In the genomic region with DNA sequence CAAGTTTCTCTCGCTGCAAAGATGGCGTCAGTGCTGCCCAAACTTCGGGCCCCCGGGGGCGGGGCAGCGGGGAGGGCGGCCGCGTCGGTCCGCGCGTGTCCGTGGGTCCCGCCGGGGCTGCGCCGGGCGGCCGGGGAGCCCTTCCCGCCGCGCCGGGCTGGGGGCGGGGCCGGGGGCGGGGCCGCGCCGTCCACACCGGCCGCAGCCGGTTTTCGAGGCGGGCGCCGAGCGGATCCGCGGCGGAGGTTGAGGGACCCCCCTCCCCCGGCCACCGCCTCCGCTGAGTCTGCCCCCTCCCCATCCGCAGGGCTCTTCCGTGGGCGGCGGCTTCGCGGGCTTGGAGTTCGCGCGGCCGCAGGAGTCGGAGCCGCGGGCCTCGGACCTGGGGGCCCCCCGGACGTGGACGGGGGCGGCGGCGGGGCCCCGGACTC, we compare ENCODE assay signal across 9 cellular contexts. TPM values are rescaled to one million over a fixed set of nuclear protein-coding genes. Genes with fewer than 3 reads are reported as not detected.
A peak's percentile ranks its signal among the peaks of the same experiment; 100 is the strongest.
DNase-seq lines count a peak whose midpoint lies in the region.
"Had no signal": no experiment of that assay in that cellular context is flagged by ENCODE, and none has a peak within 500 bp of the region (broad histone marks: within the 10 kb centered on the region; RNA-seq: fewer than 3 reads in every experiment).

No MANE protein-coding gene starts in this region.

- DNase-seq in NCI-H345 (lab: John Stamatoyannopoulos, UW): peak; percentile 76
- no peak for DNase-seq in NCI-H345 treated with DMSO at 0.1 percent for 48 hours (lab: John Stamatoyannopoulos, UW; ENCODE audit: unreplicated experiment)
- DNase-seq in activated CD4-positive, alpha-beta T cell treated with anti-CD3 and anti-CD28 coated beads, Interleukin-2, amount 10 ng/mL, durations not matched to agents 7 days and 5 days: peak; percentile 63
- DNase-seq in epithelial cell of prostate (ENCODE audit: low read depth, low spot score): no peak
- no peak for DNase-seq in DMS153 treated with DMSO at 0.1 percent for 48 hours (lab: John Stamatoyannopoulos, UW; ENCODE audit: unreplicated experiment)

- CTCF ChIA-PET in activated CD4-positive, alpha-beta T cell treated with anti-CD3 and anti-CD28 coated beads, Interleukin-2, amount 10 ng/mL, durations not matched to agents 7 days and 5 days (lab: Charles Lee): interaction anchor here (0.6 to 1.5 kb wide), 5 partner anchors 11 to 64 kb away, joined by 3 to 5 read pairs (median 4); no protein-coding TSS in a partner anchor

- H3K36me3 ChIP-seq in HUES64 (ENCODE audit: insufficient read depth, low read length) (peaks cover 32% of the 10 kb centered on the region), urinary bladder (ENCODE audit: insufficient read depth) (peaks cover 1% of the 10 kb centered on the region)

- H3K27me3 Mint-ChIP-seq in activated CD4-positive, alpha-beta T cell treated with anti-CD3 and anti-CD28 coated beads, Interleukin-2, amount 10 ng/mL, durations not matched to agents 7 days and 5 days: no peaks in the 10 kb centered on the region
- H3K27me3 Mint-ChIP-seq: brain had no signal

- H3K9ac ChIP-seq in HUES64 (ENCODE audit: low read depth, low read length): peak overlapping the region; percentile 82

- no peak overlapping the region for H3K27ac Mint-ChIP-seq in activated CD4-positive, alpha-beta T cell treated with anti-CD3 and anti-CD28 coated beads, Interleukin-2, amount 10 ng/mL, durations not matched to agents 7 days and 5 days

- peaks cover 23% of the 10 kb centered on the region for H3K36me3 Mint-ChIP-seq in activated CD4-positive, alpha-beta T cell treated with anti-CD3 and anti-CD28 coated beads, Interleukin-2, amount 10 ng/mL, durations not matched to agents 7 days and 5 days (ENCODE audit: low read depth)

- H3K4me3 ChIP-seq in HUES64 (ENCODE audit: low read length) (peak overlapping the region; percentile 87), mononuclear cell (ENCODE audit: low read length) (peak overlapping the region; percentile 39), urinary bladder (ENCODE audit: low read depth, low read length) (peak overlapping the region; percentile 79)

- peaks cover 14% of the 10 kb centered on the region for H3K4me1 Mint-ChIP-seq in activated CD4-positive, alpha-beta T cell treated with anti-CD3 and anti-CD28 coated beads, Interleukin-2, amount 10 ng/mL, durations not matched to agents 7 days and 5 days

- H3K9me3 ChIP-seq in HUES64 (ENCODE audit: insufficient read depth, low read depth, low read length) (no peaks in the 10 kb centered on the region), mononuclear cell (ENCODE audit: low read depth, low read length) (no peaks in the 10 kb centered on the region)

- H3K9me3 Mint-ChIP-seq in activated CD4-positive, alpha-beta T cell treated with anti-CD3 and anti-CD28 coated beads, Interleukin-2, amount 10 ng/mL, durations not matched to agents 7 days and 5 days: no peaks in the 10 kb centered on the region
- H3K9me3 Mint-ChIP-seq: brain had no signal

- POLR2A ChIA-PET in activated CD4-positive, alpha-beta T cell treated with anti-CD3 and anti-CD28 coated beads, Interleukin-2, amount 10 ng/mL, durations not matched to agents 7 days and 5 days (lab: Charles Lee): interaction anchor here (1.1 kb wide), 1 partner anchor 32 kb away, joined by 4 read pairs; the partner anchor contains the start of genes ARFRP1 and ZGPAT

- WGBS in HUES64: under 1% methylated on average over 65 of the region's 65 CpGs
- WGBS in urinary bladder: under 1% methylated on average over 65 of the region's 65 CpGs

- peak overlapping the region; percentile 59 for H3K4me3 Mint-ChIP-seq in activated CD4-positive, alpha-beta T cell treated with anti-CD3 and anti-CD28 coated beads, Interleukin-2, amount 10 ng/mL, durations not matched to agents 7 days and 5 days

- peaks cover 13% of the 10 kb centered on the region for H3K27me3 ChIP-seq in HUES64 (ENCODE audit: insufficient read depth, low read length)
- no peaks in the 10 kb centered on the region for H3K27me3 ChIP-seq in mononuclear cell (ENCODE audit: insufficient read depth, low read length)

- peak overlapping the region; percentile 81 for H3K27ac ChIP-seq in HUES64 (ENCODE audit: low read depth, low read length)
- peak overlapping the region; percentile 91 for H3K27ac ChIP-seq in epithelial cell of prostate
- peak overlapping the region; percentile 94 for H3K27ac ChIP-seq in urinary bladder (ENCODE audit: low read depth)

- H3K4me1 ChIP-seq in HUES64 (ENCODE audit: insufficient read depth, low read length): peaks cover 18% of the 10 kb centered on the region
- peaks cover 47% of the 10 kb centered on the region for H3K4me1 ChIP-seq in mononuclear cell (ENCODE audit: insufficient read depth, low read length)
- no peaks in the 10 kb centered on the region for H3K4me1 ChIP-seq in urinary bladder (ENCODE audit: insufficient read depth)

RNA-seq across cellular contexts. Expression of gene SLC2A4RG, which starts 0.5 kb away (rescaled TPM):
- 26.3 TPM for polyA plus RNA-seq in HUES64 (2013, experiment 1 of 2)
- polyA plus RNA-seq in HUES64 (2013, experiment 2 of 2): 34.2 TPM
- 100 to 1,000 TPM; 105 to 129 TPM for total RNA-seq in activated CD4-positive, alpha-beta T cell treated with anti-CD3 and anti-CD28 coated beads, Interleukin-2, amount 10 ng/mL, durations not matched to agents 7 days and 5 days
- total RNA-seq in mononuclear cell: 17.1 TPM
- total RNA-seq in urinary bladder: 8.6 TPM
- polyA plus RNA-seq in urinary bladder: 106 TPM

RNA-seq across cellular contexts. Expression of gene LIME1, which starts 3.6 kb away (rescaled TPM):
- polyA plus RNA-seq in HUES64 (2013, experiment 1 of 2): 4.9 TPM
- 3.9 TPM for polyA plus RNA-seq in HUES64 (2013, experiment 2 of 2)
- 100 to 1,000 TPM; 253 to 302 TPM for total RNA-seq in activated CD4-positive, alpha-beta T cell treated with anti-CD3 and anti-CD28 coated beads, Interleukin-2, amount 10 ng/mL, durations not matched to agents 7 days and 5 days
- total RNA-seq in mononuclear cell (117 TPM), urinary bladder (1.1 TPM)
- polyA plus RNA-seq in urinary bladder: 7.9 TPM

RNA-seq across cellular contexts. Expression of gene ZGPAT, which starts 32.2 kb away (rescaled TPM):
- 16.8 TPM for polyA plus RNA-seq in HUES64 (2013, experiment 1 of 2)
- 16.4 TPM for polyA plus RNA-seq in HUES64 (2013, experiment 2 of 2)
- total RNA-seq in activated CD4-positive, alpha-beta T cell treated with anti-CD3 and anti-CD28 coated beads, Interleukin-2, amount 10 ng/mL, durations not matched to agents 7 days and 5 days: 10 to 100 TPM; 37.3 to 43.3 TPM
- total RNA-seq in mononuclear cell (14.0 TPM), urinary bladder (11.0 TPM)
- polyA plus RNA-seq in urinary bladder: 30.7 TPM

RNA-seq across cellular contexts. Expression of gene ARFRP1, which starts 32.3 kb away (rescaled TPM):
- 14.0 TPM for polyA plus RNA-seq in HUES64 (2013, experiment 1 of 2)
- 12.9 TPM for polyA plus RNA-seq in HUES64 (2013, experiment 2 of 2)
- total RNA-seq in activated CD4-positive, alpha-beta T cell treated with anti-CD3 and anti-CD28 coated beads, Interleukin-2, amount 10 ng/mL, durations not matched to agents 7 days and 5 days: 10 to 100 TPM; 52.7 to 64.5 TPM
- total RNA-seq in mononuclear cell: 13.5 TPM
- total RNA-seq in urinary bladder: 17.9 TPM
- polyA plus RNA-seq in urinary bladder: 40.8 TPM

RNA-seq across cellular contexts. Expression of gene TNFRSF6B, which starts 43.6 kb away (rescaled TPM):
- polyA plus RNA-seq in HUES64 (2013, experiment 1 of 2): 1.1 TPM
- 1.2 TPM for polyA plus RNA-seq in HUES64 (2013, experiment 2 of 2)
- 1 to 10 TPM in 1 of 2 experiments, not detected in 1; 1.0 TPM for total RNA-seq in activated CD4-positive, alpha-beta T cell treated with anti-CD3 and anti-CD28 coated beads, Interleukin-2, amount 10 ng/mL, durations not matched to agents 7 days and 5 days
- total RNA-seq in mononuclear cell (not detected), urinary bladder (0.42 TPM)
- 35.6 TPM for polyA plus RNA-seq in urinary bladder

Comparison
In these comparisons a context has a peak if more than half of its experiments do, and no peak if none do; other contexts are left out.
1. DNase-seq: peak in NCI-H345 (single experiment) and activated CD4-positive, alpha-beta T cell treated with anti-CD3 and anti-CD28 coated beads, Interleukin-2, amount 10 ng/mL, durations not matched to agents 7 days and 5 days (single experiment); none in NCI-H345 treated with DMSO at 0.1 percent for 48 hours (single experiment), epithelial cell of prostate (single experiment) and DMS153 treated with DMSO at 0.1 percent for 48 hours (single experiment).
2. RNA of gene LIME1, which starts 3.6 kb away (total RNA-seq): 253 to 302 TPM in activated CD4-positive, alpha-beta T cell treated with anti-CD3 and anti-CD28 coated beads, Interleukin-2, amount 10 ng/mL, durations not matched to agents 7 days and 5 days and 117 TPM in mononuclear cell (single experiment); 1.1 TPM in urinary bladder (single experiment); every median in the first group is over 10 times any median in the second.
3. Peak in every context shown above with its lines, with median percentiles within 50 percentile points of each other: H3K27ac ChIP-seq and H3K4me3 ChIP-seq.